ENCODE assay signal across 8 cellular contexts in the genomic region with DNA sequence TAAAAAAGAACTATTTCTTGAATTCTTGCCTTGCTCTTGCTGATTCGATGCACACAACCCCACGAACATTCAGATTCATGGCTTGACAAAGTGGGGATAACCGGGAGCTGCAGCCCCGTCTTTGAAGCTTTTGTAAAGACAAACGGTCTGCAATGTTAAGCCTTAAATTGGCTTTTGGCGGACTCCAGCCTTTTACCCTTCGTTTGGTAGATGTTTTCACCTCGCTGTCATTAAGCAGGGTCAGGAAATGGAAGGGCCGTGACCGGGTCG. TPM values are rescaled to one million over a fixed set of nuclear protein-coding genes. Genes with fewer than 3 reads are reported as not detected.
A peak's percentile ranks its signal among the peaks of the same experiment; 100 is the strongest.
DNase-seq lines count a peak whose midpoint lies in the region; ATAC-seq, FAIRE-seq and TF ChIP-seq lines count a peak whose summit lies in the region.

No MANE protein-coding gene starts in this region.

- no peak overlapping the region; the same call in 1 of the 2 replicates for H2BK5ac ChIP-seq in H1 (ENCODE audit: low read depth, low read length)

- H3K4me1 ChIP-seq in PC-3 (ENCODE audit: insufficient read depth, low read length) (peaks cover 16% of the 10 kb centered on the region), H1 (replicated peaks in 1 of 4; ENCODE audit: control insufficient read depth in 3 of 4, insufficient read depth in 4 of 4, low read length in 3 of 4) (peaks cover 0 to 3% (median 0%) of the 10 kb centered on the region in 4 experiments; a peak in 3 of 7 replicates), neural progenitor cell (peaks cover 8% of the 10 kb centered on the region)

- H4K20me1 ChIP-seq in PC-3 (ENCODE audit: low read length) = no peaks in the 10 kb centered on the region
- H4K20me1 ChIP-seq in H1 (replicated peaks in 1 of 2; ENCODE audit: control insufficient read depth in 1 of 2, insufficient read depth in 2 of 2, low read length in 2 of 2) = no peaks in the 10 kb centered on the region
- peaks cover 3% of the 10 kb centered on the region for H4K20me1 ChIP-seq in neural progenitor cell (ENCODE audit: low read depth)

- peak overlapping the region; percentile 40 for H4K5ac ChIP-seq in H1 (ENCODE audit: insufficient read length, low read depth, low read length)

- TF ChIP-seq RAD21 in H1 (IDR thresholded peaks at IDR 0.05 in 1 of 2, conservative IDR thresholded peaks at IDR 0.05 in 1 of 2; ENCODE audit: low read depth in 2 of 2, low read length in 2 of 2) = no peak

- H4K91ac ChIP-seq in H1 (replicated peaks; ENCODE audit: insufficient read length, low read length) = peak overlapping the region; percentile 49

- peaks cover 2% of the 10 kb centered on the region for H3K36me3 Mint-ChIP-seq in neural progenitor cell

- no peaks in the 10 kb centered on the region for H3K9me3 Mint-ChIP-seq in neural progenitor cell

- peak overlapping the region; percentile 71; the same call in 1 of the 2 replicates for H3K18ac ChIP-seq in H1 (ENCODE audit: extremely low read depth, low read length)

- no peak for TF ChIP-seq CTCF in PC-3 (conservative IDR thresholded peaks at IDR 0.05; ENCODE audit: low read depth, low read length)
- no peak for TF ChIP-seq CTCF in H1 (IDR thresholded peaks at IDR 0.05; ENCODE audit: control extremely low read depth in 1 of 3, insufficient read depth in 1 of 3, low read depth in 1 of 3, low read length in 3 of 3)
- no peak for TF ChIP-seq CTCF in neural progenitor cell (IDR thresholded peaks at IDR 0.05)

- H3K4me3 Mint-ChIP-seq in neural progenitor cell = peak overlapping the region; percentile 98

- peak overlapping the region; percentile 99 for H3K4me2 ChIP-seq in PC-3 (ENCODE audit: low read length)
- peak overlapping the region; percentile 66 to 79 for H3K4me2 ChIP-seq in H1 (ENCODE audit: insufficient read depth in 1 of 2, low read depth in 2 of 2, low read length in 2 of 2)
- H3K4me2 ChIP-seq in neural progenitor cell = peak overlapping the region; percentile 84

- H4K8ac ChIP-seq in H1 (ENCODE audit: extremely low read depth, insufficient read depth, low read length) = peak overlapping the region; percentile 93; the same call in 1 of the 2 replicates

- H2AFZ ChIP-seq in PC-3 (ENCODE audit: low read length) (peak overlapping the region; percentile 97), H1 (ENCODE audit: low read length) (peak overlapping the region; percentile 73), neural progenitor cell (replicated peaks) (peak overlapping the region; percentile 96)

- peaks cover 29% of the 10 kb centered on the region for H3K4me1 Mint-ChIP-seq in neural progenitor cell

- H3K79me2 ChIP-seq in PC-3 (ENCODE audit: low read length) (peaks cover 14% of the 10 kb centered on the region; the same call in 1 of the 2 replicates), H1 (ENCODE audit: control insufficient read depth in 1 of 2, insufficient read depth in 2 of 2, low read length in 2 of 2) (no peaks in the 10 kb centered on the region), neural progenitor cell (ENCODE audit: low read depth) (peaks cover 28% of the 10 kb centered on the region)

- no peak for FAIRE-seq in H1 (lab: Jason Lieb, UNC)

- H3K79me1 ChIP-seq in H1 (ENCODE audit: low read depth, low read length) = no peaks in the 10 kb centered on the region; the same call in 1 of the 2 replicates

- H3K27me3 Mint-ChIP-seq in neural progenitor cell (ENCODE audit: insufficient read depth, low read depth) = peaks cover 3% of the 10 kb centered on the region

- peak overlapping the region; percentile 78 for H3K56ac ChIP-seq in H1 (replicated peaks; ENCODE audit: insufficient read length, low read depth, low read length)

- H3K9me3 ChIP-seq in PC-3 (ENCODE audit: low read length) = no peaks in the 10 kb centered on the region
- H3K9me3 ChIP-seq in H1 (ENCODE audit: insufficient read depth in 2 of 2, low read depth in 1 of 2, low read length in 1 of 2) = no peaks in the 10 kb centered on the region
- no peaks in the 10 kb centered on the region for H3K9me3 ChIP-seq in neural progenitor cell (ENCODE audit: low read depth)

- intact Hi-C loops in PC-3 (cut with micrococcal nuclease) = no loop called here

- H3K27ac Mint-ChIP-seq in neural progenitor cell = peak overlapping the region; percentile 78

- no peak overlapping the region for H2BK15ac ChIP-seq in H1 (ENCODE audit: low read length)

- H2BK120ac ChIP-seq in H1 (replicated peaks; ENCODE audit: low read depth, low read length) = no peak overlapping the region

- H3F3A ChIP-seq in PC-3 (ENCODE audit: low read length, unreplicated experiment) (no peaks in the 10 kb centered on the region), neural progenitor cell (ENCODE audit: low read depth) (peaks cover 3% of the 10 kb centered on the region)

- H3K9me2 ChIP-seq in PC-3 (replicated peaks; ENCODE audit: low read length) = no peaks in the 10 kb centered on the region

- peak overlapping the region; percentile 22; the same call in 1 of the 2 replicates for H3K27ac ChIP-seq in PC-3 (ENCODE audit: low read length)
- no peak overlapping the region for H3K27ac ChIP-seq in H1 (ENCODE audit: low read depth, low read length)
- H3K27ac ChIP-seq in neural progenitor cell = no peak overlapping the region

- H3K23ac ChIP-seq in H1 (ENCODE audit: insufficient read length) = no peak overlapping the region

- 1% methylated on average over 8 of the region's 11 CpGs; no CpG with 5 or more reads in 1 of the 2 experiments for WGBS in H1 (ENCODE audit: extremely low coverage in 1 of 2, insufficient coverage in 1 of 2, insufficient read length in 1 of 2, insufficient replicate concordance in 2 of 2, low coverage in 1 of 2, low lambda C conversion rate in 2 of 2, missing lambda C conversion rate in 1 of 2), 2 experiments

- H3K4me3 ChIP-seq in PC-3 (ENCODE audit: low read length) = peak overlapping the region; percentile 95
- peak overlapping the region; percentile 75 to 97 (median 88) for H3K4me3 ChIP-seq in H1 (ENCODE audit: extremely low read depth in 1 of 4, insufficient read depth in 2 of 4, low read depth in 3 of 4, low read length in 4 of 4)
- peak overlapping the region; percentile 99 for H3K4me3 ChIP-seq in neural progenitor cell

- H3K9ac ChIP-seq in PC-3 (ENCODE audit: low read length) (peak overlapping the region; percentile 83), H1 (replicated peaks in 1 of 4; ENCODE audit: extremely low read depth in 1 of 4, low read depth in 3 of 4, low read length in 3 of 4) (peak overlapping the region; percentile 52 to 69 (median 54)), neural progenitor cell (peak overlapping the region; percentile 44)

- ATAC-seq in PC-3 (peak; percentile 4; the same call in 1 of the 2 replicates), HG03039 (IDR thresholded peaks at IDR 0.05; ENCODE audit: unreplicated experiment) (no peak), HG02623 (IDR thresholded peaks at IDR 0.05; ENCODE audit: unreplicated experiment) (no peak)

- CTCF ChIA-PET in PC-3 (lab: Charles Lee) (no interaction called here), H1 (lab: Charles Lee; ENCODE audit: partially characterized antibody) (no interaction called here)

- no peak overlapping the region for H3K4ac ChIP-seq in H1 (replicated peaks; ENCODE audit: insufficient read length, low read depth, low read length)

- H3K36me3 ChIP-seq in PC-3 (ENCODE audit: low read depth, low read length) = no peaks in the 10 kb centered on the region
- peaks cover 0 to 4% (median 2%) of the 10 kb centered on the region in 4 experiments; a peak in 2 of 8 replicates for H3K36me3 ChIP-seq in H1 (ENCODE audit: control insufficient read depth in 2 of 4, insufficient read depth in 4 of 4, low read length in 3 of 4)
- H3K36me3 ChIP-seq in neural progenitor cell = no peaks in the 10 kb centered on the region

- TSS peak; percentile 86 for BruUV-seq in PC-3 (replicated peaks; lab: Mats Ljungman, UMichigan)

- H3K27me3 ChIP-seq in PC-3 (ENCODE audit: low read length) = no peaks in the 10 kb centered on the region
- no peaks in the 10 kb centered on the region; a peak in 1 of 7 replicates for H3K27me3 ChIP-seq in H1 (replicated peaks in 1 of 4; ENCODE audit: control insufficient read depth in 3 of 4, extremely low read depth in 1 of 4, insufficient read depth in 3 of 4, low read length in 3 of 4)
- H3K27me3 ChIP-seq in neural progenitor cell = no peaks in the 10 kb centered on the region

- H2BK12ac ChIP-seq in H1 (ENCODE audit: low read depth, low read length) = no peak overlapping the region

- POLR2A ChIA-PET in PC-3 (lab: Charles Lee; ENCODE audit: unreplicated experiment) (interaction anchor here (0.6 kb wide), 1 partner anchor 297 kb away, joined by 3 read pairs; no protein-coding TSS in a partner anchor), H1 (lab: Charles Lee; ENCODE audit: partially characterized antibody) (interaction anchor here (1.0 kb wide), 1 partner anchor 20 kb away, joined by 3 read pairs; no protein-coding TSS in a partner anchor)

- no peak overlapping the region for H2BK20ac ChIP-seq in H1 (ENCODE audit: low read length)

- no peak overlapping the region for H2AK5ac ChIP-seq in H1 (ENCODE audit: low read depth, low read length)

- H3K23me2 ChIP-seq in H1 (ENCODE audit: low read depth, low read length) = peaks cover 11% of the 10 kb centered on the region; the same call in 1 of the 2 replicates

- no peak for TF ChIP-seq POLR2A in H1 (IDR thresholded peaks at IDR 0.05; ENCODE audit: control extremely low read depth in 1 of 2, low read depth in 2 of 2, low read length in 2 of 2)

- H3K14ac ChIP-seq in H1 (ENCODE audit: insufficient read length) = no peak overlapping the region

- DNase-seq in NCI-H1092 treated with DMSO at 0.1 percent for 48 hours (lab: John Stamatoyannopoulos, UW) = peak; percentile 35
- no peak for DNase-seq in NCI-H1092 (lab: John Stamatoyannopoulos, UW)
- peak; percentile 24 for DNase-seq in PC-3
- DNase-seq in H1 (ENCODE audit: low read depth in 1 of 2, low spot score in 2 of 2) = no peak
- peak; percentile 62 for DNase-seq in neural progenitor cell (ENCODE audit: low spot score)
- no peak for DNase-seq in foreskin melanocyte

- TF ChIP-seq EP300 in H1 (IDR thresholded peaks at IDR 0.05; ENCODE audit: borderline replicate concordance in 1 of 2, low read depth in 2 of 2, low read length in 2 of 2) = no peak

RNA-seq across cellular contexts. Expression of a gene that starts 0.4 kb away (rescaled TPM):
- total RNA-seq in PC-3 (2014; rRNA removed) (4.0 and 5.5 TPM in 2 replicates), neural progenitor cell (ENCODE audit: low replicate concordance) (11.1 and 17.2 TPM in 2 replicates)
- 13.8 and 15.8 TPM in 2 replicates for total RNA-seq in H1 (2021; fragmentation: NEBNext Ultra II Directional; extraction: Animal tissue kit (Norgen Biotek cat#: 25700))
- polyA plus RNA-seq in H1 (2011; rRNA removed) = 4.4 and 6.9 TPM in 2 replicates
- 3.5 TPM for polyA plus RNA-seq in H1 (2011; cell fraction: cytosol; rRNA removed)
- 10.7 TPM for polyA plus RNA-seq in H1 (2011; cell fraction: nucleus; rRNA removed)
- polyA plus RNA-seq in H1 (2012, experiment 1 of 2) = 11.0 to 14.2 TPM (median 11.1 TPM) in 4 replicates
- polyA plus RNA-seq in H1 (2012, experiment 2 of 2) = 19.4 TPM
- polyA plus RNA-seq in H1 (2013, experiment 1 of 2) = 12.1 TPM
- 12.1 TPM for polyA plus RNA-seq in H1 (2013, experiment 2 of 2)
- polyA minus RNA-seq in H1 (2011; rRNA and poly(A)+ RNA removed) = 7.2 and 8.3 TPM in 2 replicates
- 6.9 TPM for polyA minus RNA-seq in H1 (2011; cell fraction: cytosol; rRNA and poly(A)+ RNA removed)
- polyA minus RNA-seq in H1 (2011; cell fraction: nucleus; rRNA and poly(A)+ RNA removed) = 24.8 TPM

RNA-seq across cellular contexts. Expression of a gene that starts 21.2 kb away (rescaled TPM):
- 3.0 and 3.9 TPM in 2 replicates for total RNA-seq in PC-3 (2014; rRNA removed)
- 2.0 and 3.0 TPM in 2 replicates for total RNA-seq in H1 (2021; fragmentation: NEBNext Ultra II Directional; extraction: Animal tissue kit (Norgen Biotek cat#: 25700))
- 1.7 and 2.1 TPM in 2 replicates for polyA plus RNA-seq in H1 (2011; rRNA removed)
- polyA plus RNA-seq in H1 (2011; cell fraction: cytosol; rRNA removed) = 1.2 TPM
- polyA plus RNA-seq in H1 (2011; cell fraction: nucleus; rRNA removed) = 1.3 TPM
- polyA plus RNA-seq in H1 (2012, experiment 1 of 2) = 0.88 to 1.8 TPM (median 1.0 TPM) in 4 replicates
- 0.46 TPM for polyA plus RNA-seq in H1 (2012, experiment 2 of 2)
- polyA plus RNA-seq in H1 (2013, experiment 1 of 2) = 1.8 TPM
- 2.7 TPM for polyA plus RNA-seq in H1 (2013, experiment 2 of 2)
- 1.1 and 2.0 TPM in 2 replicates for polyA minus RNA-seq in H1 (2011; rRNA and poly(A)+ RNA removed)
- polyA minus RNA-seq in H1 (2011; cell fraction: cytosol; rRNA and poly(A)+ RNA removed) = 0.37 TPM
- 3.9 TPM for polyA minus RNA-seq in H1 (2011; cell fraction: nucleus; rRNA and poly(A)+ RNA removed)
- 3.5 and 4.1 TPM in 2 replicates for total RNA-seq in neural progenitor cell (ENCODE audit: low replicate concordance)

Comparison
In these comparisons a context has a peak if more than half of its experiments do, and no peak if none do; other contexts are left out.
1. DNase-seq: peak in NCI-H1092 treated with DMSO at 0.1 percent for 48 hours (single experiment), PC-3 (single experiment) and neural progenitor cell (single experiment); none in NCI-H1092 (single experiment), H1 (0 of 2) and foreskin melanocyte (single experiment).
2. Peak in every context shown above with its lines, with median percentiles within 50 percentile points of each other: H2AFZ ChIP-seq, H3K4me2 ChIP-seq, H3K4me3 ChIP-seq and H3K9ac ChIP-seq.